Comparison of ENCODE assay signal across 1 cellular context in the genomic region with DNA sequence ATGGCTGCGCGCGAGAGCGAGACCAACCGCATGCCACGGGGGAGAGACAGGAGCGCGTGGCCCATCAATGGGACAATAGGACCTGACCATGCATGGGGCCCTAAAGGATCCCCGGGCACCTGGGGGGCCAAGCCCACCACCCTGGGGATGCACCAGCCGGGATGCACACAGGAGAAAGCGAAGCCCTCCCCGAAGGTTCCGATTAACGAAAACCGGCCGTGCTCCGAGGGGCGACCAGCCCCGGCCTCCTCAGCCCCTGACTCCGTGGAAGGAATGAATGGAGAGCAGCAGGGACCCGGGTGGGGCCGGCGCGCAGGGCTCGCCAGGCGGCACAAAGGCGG.
TF ChIP-seq lines count a peak whose summit lies in the region.

No MANE protein-coding gene starts in this region.

TF ChIP-seq in HepG2, 621 proteins besides CTCF, POLR2A, EP300 and RAD21 (continues in another document):
- TF ChIP-seq ZBTB7A (CRISPR knock-in tag; IDR thresholded peaks at IDR 0.05), result no peak
- TF ChIP-seq, protein P1, sequence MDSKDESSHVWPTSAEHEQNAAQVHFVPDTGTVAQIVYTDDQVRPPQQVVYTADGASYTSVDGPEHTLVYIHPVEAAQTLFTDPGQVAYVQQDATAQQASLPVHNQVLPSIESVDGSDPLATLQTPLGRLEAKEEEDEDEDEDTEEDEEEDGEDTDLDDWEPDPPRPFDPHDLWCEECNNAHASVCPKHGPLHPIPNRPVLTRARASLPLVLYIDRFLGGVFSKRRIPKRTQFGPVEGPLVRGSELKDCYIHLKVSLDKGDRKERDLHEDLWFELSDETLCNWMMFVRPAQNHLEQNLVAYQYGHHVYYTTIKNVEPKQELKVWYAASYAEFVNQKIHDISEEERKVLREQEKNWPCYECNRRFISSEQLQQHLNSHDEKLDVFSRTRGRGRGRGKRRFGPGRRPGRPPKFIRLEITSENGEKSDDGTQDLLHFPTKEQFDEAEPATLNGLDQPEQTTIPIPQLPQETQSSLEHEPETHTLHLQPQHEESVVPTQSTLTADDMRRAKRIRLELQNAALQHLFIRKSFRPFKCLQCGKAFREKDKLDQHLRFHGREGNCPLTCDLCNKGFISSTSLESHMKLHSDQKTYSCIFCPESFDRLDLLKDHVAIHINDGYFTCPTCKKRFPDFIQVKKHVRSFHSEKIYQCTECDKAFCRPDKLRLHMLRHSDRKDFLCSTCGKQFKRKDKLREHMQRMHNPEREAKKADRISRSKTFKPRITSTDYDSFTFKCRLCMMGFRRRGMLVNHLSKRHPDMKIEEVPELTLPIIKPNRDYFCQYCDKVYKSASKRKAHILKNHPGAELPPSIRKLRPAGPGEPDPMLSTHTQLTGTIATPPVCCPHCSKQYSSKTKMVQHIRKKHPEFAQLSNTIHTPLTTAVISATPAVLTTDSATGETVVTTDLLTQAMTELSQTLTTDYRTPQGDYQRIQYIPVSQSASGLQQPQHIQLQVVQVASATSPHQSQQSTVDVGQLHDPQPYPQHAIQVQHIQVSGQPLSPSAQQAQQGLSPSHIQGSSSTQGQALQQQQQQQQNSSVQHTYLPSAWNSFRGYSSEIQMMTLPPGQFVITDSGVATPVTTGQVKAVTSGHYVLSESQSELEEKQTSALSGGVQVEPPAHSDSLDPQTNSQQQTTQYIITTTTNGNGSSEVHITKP (CRISPR knock-in tag; IDR thresholded peaks at IDR 0.05; ENCODE audit: low read depth), result peak; percentile 74; the same call in 1 of the 2 replicates
- TF ChIP-seq SOX13 (IDR thresholded peaks at IDR 0.05), result no peak; the same call in 1 of the 2 replicates
- TF ChIP-seq SOX13 (CRISPR knock-in tag; conservative IDR thresholded peaks at IDR 0.05 in 1 of 2, IDR thresholded peaks at IDR 0.05 in 1 of 2), result no peak
- TF ChIP-seq, protein P2, sequence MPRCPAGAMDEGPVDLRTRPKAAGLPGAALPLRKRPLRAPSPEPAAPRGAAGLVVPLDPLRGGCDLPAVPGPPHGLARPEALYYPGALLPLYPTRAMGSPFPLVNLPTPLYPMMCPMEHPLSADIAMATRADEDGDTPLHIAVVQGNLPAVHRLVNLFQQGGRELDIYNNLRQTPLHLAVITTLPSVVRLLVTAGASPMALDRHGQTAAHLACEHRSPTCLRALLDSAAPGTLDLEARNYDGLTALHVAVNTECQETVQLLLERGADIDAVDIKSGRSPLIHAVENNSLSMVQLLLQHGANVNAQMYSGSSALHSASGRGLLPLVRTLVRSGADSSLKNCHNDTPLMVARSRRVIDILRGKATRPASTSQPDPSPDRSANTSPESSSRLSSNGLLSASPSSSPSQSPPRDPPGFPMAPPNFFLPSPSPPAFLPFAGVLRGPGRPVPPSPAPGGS (CRISPR knock-in tag; IDR thresholded peaks at IDR 0.05), result no peak
- TF ChIP-seq ZNF326 (CRISPR knock-in tag; IDR thresholded peaks at IDR 0.05; ENCODE audit: borderline replicate concordance), result no peak
- TF ChIP-seq ZNF784 (CRISPR knock-in tag; IDR thresholded peaks at IDR 0.05; ENCODE audit: borderline replicate concordance), result 0 out of 2 replicates have a peak, but pooled peaks have one; percentile 10
- no peak for TF ChIP-seq ZNF235 (CRISPR knock-in tag; IDR thresholded peaks at IDR 0.05; ENCODE audit: borderline replicate concordance)
- TF ChIP-seq, protein P3, sequence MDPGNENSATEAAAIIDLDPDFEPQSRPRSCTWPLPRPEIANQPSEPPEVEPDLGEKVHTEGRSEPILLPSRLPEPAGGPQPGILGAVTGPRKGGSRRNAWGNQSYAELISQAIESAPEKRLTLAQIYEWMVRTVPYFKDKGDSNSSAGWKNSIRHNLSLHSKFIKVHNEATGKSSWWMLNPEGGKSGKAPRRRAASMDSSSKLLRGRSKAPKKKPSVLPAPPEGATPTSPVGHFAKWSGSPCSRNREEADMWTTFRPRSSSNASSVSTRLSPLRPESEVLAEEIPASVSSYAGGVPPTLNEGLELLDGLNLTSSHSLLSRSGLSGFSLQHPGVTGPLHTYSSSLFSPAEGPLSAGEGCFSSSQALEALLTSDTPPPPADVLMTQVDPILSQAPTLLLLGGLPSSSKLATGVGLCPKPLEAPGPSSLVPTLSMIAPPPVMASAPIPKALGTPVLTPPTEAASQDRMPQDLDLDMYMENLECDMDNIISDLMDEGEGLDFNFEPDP (CRISPR knock-in tag; conservative IDR thresholded peaks at IDR 0.05), result no peak
- TF ChIP-seq, protein P4, sequence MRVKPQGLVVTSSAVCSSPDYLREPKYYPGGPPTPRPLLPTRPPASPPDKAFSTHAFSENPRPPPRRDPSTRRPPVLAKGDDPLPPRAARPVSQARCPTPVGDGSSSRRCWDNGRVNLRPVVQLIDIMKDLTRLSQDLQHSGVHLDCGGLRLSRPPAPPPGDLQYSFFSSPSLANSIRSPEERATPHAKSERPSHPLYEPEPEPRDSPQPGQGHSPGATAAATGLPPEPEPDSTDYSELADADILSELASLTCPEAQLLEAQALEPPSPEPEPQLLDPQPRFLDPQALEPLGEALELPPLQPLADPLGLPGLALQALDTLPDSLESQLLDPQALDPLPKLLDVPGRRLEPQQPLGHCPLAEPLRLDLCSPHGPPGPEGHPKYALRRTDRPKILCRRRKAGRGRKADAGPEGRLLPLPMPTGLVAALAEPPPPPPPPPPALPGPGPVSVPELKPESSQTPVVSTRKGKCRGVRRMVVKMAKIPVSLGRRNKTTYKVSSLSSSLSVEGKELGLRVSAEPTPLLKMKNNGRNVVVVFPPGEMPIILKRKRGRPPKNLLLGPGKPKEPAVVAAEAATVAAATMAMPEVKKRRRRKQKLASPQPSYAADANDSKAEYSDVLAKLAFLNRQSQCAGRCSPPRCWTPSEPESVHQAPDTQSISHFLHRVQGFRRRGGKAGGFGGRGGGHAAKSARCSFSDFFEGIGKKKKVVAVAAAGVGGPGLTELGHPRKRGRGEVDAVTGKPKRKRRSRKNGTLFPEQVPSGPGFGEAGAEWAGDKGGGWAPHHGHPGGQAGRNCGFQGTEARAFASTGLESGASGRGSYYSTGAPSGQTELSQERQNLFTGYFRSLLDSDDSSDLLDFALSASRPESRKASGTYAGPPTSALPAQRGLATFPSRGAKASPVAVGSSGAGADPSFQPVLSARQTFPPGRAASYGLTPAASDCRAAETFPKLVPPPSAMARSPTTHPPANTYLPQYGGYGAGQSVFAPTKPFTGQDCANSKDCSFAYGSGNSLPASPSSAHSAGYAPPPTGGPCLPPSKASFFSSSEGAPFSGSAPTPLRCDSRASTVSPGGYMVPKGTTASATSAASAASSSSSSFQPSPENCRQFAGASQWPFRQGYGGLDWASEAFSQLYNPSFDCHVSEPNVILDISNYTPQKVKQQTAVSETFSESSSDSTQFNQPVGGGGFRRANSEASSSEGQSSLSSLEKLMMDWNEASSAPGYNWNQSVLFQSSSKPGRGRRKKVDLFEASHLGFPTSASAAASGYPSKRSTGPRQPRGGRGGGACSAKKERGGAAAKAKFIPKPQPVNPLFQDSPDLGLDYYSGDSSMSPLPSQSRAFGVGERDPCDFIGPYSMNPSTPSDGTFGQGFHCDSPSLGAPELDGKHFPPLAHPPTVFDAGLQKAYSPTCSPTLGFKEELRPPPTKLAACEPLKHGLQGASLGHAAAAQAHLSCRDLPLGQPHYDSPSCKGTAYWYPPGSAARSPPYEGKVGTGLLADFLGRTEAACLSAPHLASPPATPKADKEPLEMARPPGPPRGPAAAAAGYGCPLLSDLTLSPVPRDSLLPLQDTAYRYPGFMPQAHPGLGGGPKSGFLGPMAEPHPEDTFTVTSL (CRISPR knock-in tag; IDR thresholded peaks at IDR 0.05; ENCODE audit: borderline replicate concordance), result peak; percentile 58; the same call in 1 of the 2 replicates
- 0 out of 2 replicates have a peak, but pooled peaks have one; percentile 17 for TF ChIP-seq CERS6 (CRISPR knock-in tag; IDR thresholded peaks at IDR 0.05)
- TF ChIP-seq ZNF619 (CRISPR knock-in tag; IDR thresholded peaks at IDR 0.05), result no peak
- TF ChIP-seq MNT (IDR thresholded peaks at IDR 0.05), result no peak
- TF ChIP-seq ZSCAN22 (CRISPR knock-in tag; IDR thresholded peaks at IDR 0.05), result no peak
- TF ChIP-seq JARID2 (CRISPR knock-in tag; IDR thresholded peaks at IDR 0.05; ENCODE audit: insufficient replicate concordance), result no peak
- peak; percentile 81; the same call in 1 of the 2 replicates for TF ChIP-seq ZFP82 (CRISPR knock-in tag; IDR thresholded peaks at IDR 0.05; ENCODE audit: borderline replicate concordance)
- no peak for TF ChIP-seq GLI4 (CRISPR knock-in tag; IDR thresholded peaks at IDR 0.05; ENCODE audit: borderline replicate concordance)
- no peak for TF ChIP-seq MIER3 (CRISPR knock-in tag; IDR thresholded peaks at IDR 0.05; ENCODE audit: borderline replicate concordance)
- TF ChIP-seq ZBTB37 (CRISPR knock-in tag; IDR thresholded peaks at IDR 0.05), result no peak
- no peak for TF ChIP-seq RNF2 (conservative IDR thresholded peaks at IDR 0.05; ENCODE audit: low read depth)
- TF ChIP-seq POGK (CRISPR knock-in tag; conservative IDR thresholded peaks at IDR 0.05), result no peak
- TF ChIP-seq, protein P5, sequence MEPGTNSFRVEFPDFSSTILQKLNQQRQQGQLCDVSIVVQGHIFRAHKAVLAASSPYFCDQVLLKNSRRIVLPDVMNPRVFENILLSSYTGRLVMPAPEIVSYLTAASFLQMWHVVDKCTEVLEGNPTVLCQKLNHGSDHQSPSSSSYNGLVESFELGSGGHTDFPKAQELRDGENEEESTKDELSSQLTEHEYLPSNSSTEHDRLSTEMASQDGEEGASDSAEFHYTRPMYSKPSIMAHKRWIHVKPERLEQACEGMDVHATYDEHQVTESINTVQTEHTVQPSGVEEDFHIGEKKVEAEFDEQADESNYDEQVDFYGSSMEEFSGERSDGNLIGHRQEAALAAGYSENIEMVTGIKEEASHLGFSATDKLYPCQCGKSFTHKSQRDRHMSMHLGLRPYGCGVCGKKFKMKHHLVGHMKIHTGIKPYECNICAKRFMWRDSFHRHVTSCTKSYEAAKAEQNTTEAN (CRISPR knock-in tag; conservative IDR thresholded peaks at IDR 0.05), result no peak
- TF ChIP-seq ZEB1 (IDR thresholded peaks at IDR 0.05; ENCODE audit: insufficient replicate concordance, low read depth), result no peak
- no peak for TF ChIP-seq ZBTB39 (CRISPR knock-in tag; IDR thresholded peaks at IDR 0.05)
- no peak for TF ChIP-seq GTF3A (CRISPR knock-in tag; conservative IDR thresholded peaks at IDR 0.05)
